ENCODE assay signal across 9 cellular contexts in the genomic region with DNA sequence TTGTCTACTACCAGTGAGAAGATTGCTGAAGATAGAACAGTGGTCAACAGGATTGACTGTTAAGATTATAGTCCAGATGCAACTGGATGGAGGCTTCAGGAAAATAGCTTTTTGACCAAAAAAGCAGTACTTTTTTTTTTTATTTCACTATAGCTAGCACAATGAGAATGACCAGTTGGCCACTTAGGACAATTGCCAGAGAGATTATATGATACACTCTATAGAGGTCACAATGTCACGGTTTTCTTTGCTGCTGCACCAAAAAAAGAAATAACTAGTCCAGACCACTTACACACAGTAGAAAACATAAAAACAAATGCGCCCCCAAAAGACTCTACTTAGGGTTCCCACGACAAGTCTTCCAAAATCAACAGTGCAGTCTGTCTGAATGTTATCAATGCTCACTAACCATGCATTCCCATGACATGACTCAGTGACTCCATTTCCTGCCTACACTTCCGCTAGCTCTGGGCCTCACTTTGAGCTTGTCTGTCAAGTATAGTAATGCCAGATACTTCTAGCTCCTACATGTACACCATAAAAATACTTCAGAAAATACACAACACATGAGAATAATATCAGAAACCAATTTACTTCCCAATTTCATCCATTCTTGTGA.
DNase-seq lines count a peak whose midpoint lies in the region; ATAC-seq, FAIRE-seq and TF ChIP-seq lines count a peak whose summit lies in the region.
"Had no signal": no experiment of that assay in that cellular context is flagged by ENCODE, and none has a peak within 500 bp of the region (broad histone marks: within the 10 kb centered on the region; RNA-seq: fewer than 3 reads in every experiment).

No MANE protein-coding gene starts in this region.

- in situ Hi-C loops in brain microvascular endothelial cell (cut with HindIII; ENCODE audit: low pct_ligation_motif_present, low sequenced_read_pairs): no loop called here

- FAIRE-seq in GM12892 (lab: Jason Lieb, UNC): no peak

- no peak for TF ChIP-seq CTCF in brain microvascular endothelial cell (IDR thresholded peaks at IDR 0.05; ENCODE audit: low read depth, low read length, missing control alignments)

- no peak overlapping the region for H2AFZ ChIP-seq in ACC112 (ENCODE audit: low read length, unreplicated experiment)

- H3K4me3 ChIP-seq in ACC112 (ENCODE audit: low read depth, low read length) (peak overlapping the region; percentile 57; the same call in 1 of the 2 replicates), HUES6 (ENCODE audit: low read depth, low read length) (no peak overlapping the region), brain microvascular endothelial cell (ENCODE audit: low read depth, low read length) (no peak overlapping the region)

- POLR2A ChIA-PET in HEK293T (lab: Yijun Ruan, JAX): no interaction called here

- peaks cover 40% of the 10 kb centered on the region for H3K4me1 ChIP-seq in ACC112 (ENCODE audit: control insufficient read depth, insufficient read depth, low read length, unreplicated experiment)
- peaks cover 20% of the 10 kb centered on the region for H3K4me1 ChIP-seq in HUES6 (ENCODE audit: control insufficient read depth, insufficient read depth, low read length)

- H3K27me3 ChIP-seq in ACC112 (ENCODE audit: insufficient read depth, low read length): no peaks in the 10 kb centered on the region
- H3K27me3 ChIP-seq in HUES6 (ENCODE audit: control insufficient read depth, insufficient read depth, low read length): no peaks in the 10 kb centered on the region
- no peaks in the 10 kb centered on the region for H3K27me3 ChIP-seq in brain microvascular endothelial cell (replicated peaks)

- H3K27ac ChIP-seq in ACC112 (ENCODE audit: low read depth, low read length) (peak overlapping the region; percentile 96), HUES6 (ENCODE audit: low read depth, low read length) (peak overlapping the region; percentile 15; the same call in 1 of the 2 replicates), brain microvascular endothelial cell (peak overlapping the region; percentile 95)

- no peaks in the 10 kb centered on the region for H3K9me3 ChIP-seq in HUES6 (ENCODE audit: control insufficient read depth, insufficient read depth, low read depth, low read length)

- CTCF ChIA-PET in HEK293T (lab: Yijun Ruan, JAX): no interaction called here

- H3K36me3 ChIP-seq in ACC112 (ENCODE audit: insufficient read depth, low read length): no peaks in the 10 kb centered on the region
- no peaks in the 10 kb centered on the region for H3K36me3 ChIP-seq in HUES6 (ENCODE audit: control insufficient read depth, insufficient read depth, low read length)
- no peaks in the 10 kb centered on the region for H3K36me3 ChIP-seq in brain microvascular endothelial cell (replicated peaks)

- no peak overlapping the region for H3K9ac ChIP-seq in HUES6 (ENCODE audit: low read length)

- TF ChIP-seq POLR2A in GM12892 (IDR thresholded peaks at IDR 0.05; ENCODE audit: low read depth, low read length): no peak

- no peak for ATAC-seq in activated CD4-positive, CD25-positive, alpha-beta regulatory T cell treated with anti-CD3 and anti-CD28 coated beads, Interleukin-2, amount 50 U/mL, for 24 hours

- peak; percentile 95 for DNase-seq in brain microvascular endothelial cell
- DNase-seq in left kidney (ENCODE audit: low read depth, low spot score): peak; percentile 72
- DNase-seq in SHP77 treated with DMSO at 0.1 percent for 48 hours (lab: John Stamatoyannopoulos, UW): no peak
- DNase-seq in GM12892 (ENCODE audit: insufficient read length): no peak
- no peak for DNase-seq in HEK293T (ENCODE audit: extremely low spot score)
- DNase-seq: NCI-H1092 treated with DMSO at 0.1 percent for 48 hours had no signal

- H3K79me2 ChIP-seq in ACC112 (ENCODE audit: control insufficient read depth, insufficient read depth, low read length, unreplicated experiment): no peaks in the 10 kb centered on the region

TF ChIP-seq in HEK293T, 16 proteins besides CTCF, POLR2A, EP300 and RAD21:
- TF ChIP-seq FOXM1 (IDR thresholded peaks at IDR 0.05; ENCODE audit: borderline replicate concordance) (no peak), SP1 (IDR thresholded peaks at IDR 0.05) (no peak), FOXA1 (IDR thresholded peaks at IDR 0.05) (no peak), ZNF384 (IDR thresholded peaks at IDR 0.05) (no peak), ELF4 (IDR thresholded peaks at IDR 0.05) (no peak), HDGF (IDR thresholded peaks at IDR 0.05; ENCODE audit: borderline replicate concordance) (no peak), TARDBP (IDR thresholded peaks at IDR 0.05) (no peak), L3MBTL2 (conservative IDR thresholded peaks at IDR 0.05) (no peak), BHLHE40 (IDR thresholded peaks at IDR 0.05; ENCODE audit: borderline replicate concordance) (no peak), SUZ12 (IDR thresholded peaks at IDR 0.05) (no peak), FOXK2 (IDR thresholded peaks at IDR 0.05) (no peak), NFRKB (IDR thresholded peaks at IDR 0.05) (no peak), CTBP1 (IDR thresholded peaks at IDR 0.05; ENCODE audit: borderline replicate concordance) (no peak), LEF1 (IDR thresholded peaks at IDR 0.05; ENCODE audit: borderline replicate concordance) (no peak), ARNT (IDR thresholded peaks at IDR 0.05) (no peak)
- TF ChIP-seq, protein P1, sequence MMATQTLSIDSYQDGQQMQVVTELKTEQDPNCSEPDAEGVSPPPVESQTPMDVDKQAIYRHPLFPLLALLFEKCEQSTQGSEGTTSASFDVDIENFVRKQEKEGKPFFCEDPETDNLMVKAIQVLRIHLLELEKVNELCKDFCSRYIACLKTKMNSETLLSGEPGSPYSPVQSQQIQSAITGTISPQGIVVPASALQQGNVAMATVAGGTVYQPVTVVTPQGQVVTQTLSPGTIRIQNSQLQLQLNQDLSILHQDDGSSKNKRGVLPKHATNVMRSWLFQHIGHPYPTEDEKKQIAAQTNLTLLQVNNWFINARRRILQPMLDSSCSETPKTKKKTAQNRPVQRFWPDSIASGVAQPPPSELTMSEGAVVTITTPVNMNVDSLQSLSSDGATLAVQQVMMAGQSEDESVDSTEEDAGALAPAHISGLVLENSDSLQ (IDR thresholded peaks at IDR 0.05): no peak

Comparison
In these comparisons a context has a peak if more than half of its experiments do, and no peak if none do; other contexts are left out.
1. H3K27ac ChIP-seq: peak in every context shown above with its lines; median percentile 96 in ACC112; 95 in brain microvascular endothelial cell; 15 in HUES6.
2. DNase-seq: peak in brain microvascular endothelial cell (single experiment) and left kidney (single experiment); none in SHP77 treated with DMSO at 0.1 percent for 48 hours (single experiment), GM12892 (single experiment) and HEK293T (single experiment).